In genomic region chr6:72742274-72742673, GRCh38 we compare ENCODE assay signal across 21 cellular contexts.
"Had no signal": no experiment of that assay in that cellular context is flagged by ENCODE, and none has a peak within 500 bp of the region (broad histone marks: within the 10 kb centered on the region; RNA-seq: fewer than 3 reads in every experiment).

No MANE protein-coding gene starts in this region.

- H3K36me3 ChIP-seq: MG63, SJSA1 had no signal

- DNase-seq: IMR-90, Karpas-422, KG1, MG63, NCI-H1092 treated with DMSO at 0.1 percent for 48 hours, NCI-H1436, NCI-H187, NCI-H2029, NCI-H2081 treated with DMSO at 0.1 percent for 48 hours, NCI-H2171, NCI-H226, NCI-H446, NCI-H510A, NCI-H524 treated with DMSO at 0.1 percent for 48 hours, NCI-H69, NCI-H774, Right ventricle myocardium superior, RPMI8226, SIG-M5 had no signal

- H3K4me1 ChIP-seq: SJSA1 had no signal

- H3K9me3 ChIP-seq: MG63, SJSA1 had no signal

- H3K27ac ChIP-seq: SJSA1, SK-N-MC had no signal

- H3K4me3 ChIP-seq: MG63, SJSA1, SK-N-MC had no signal

- H3K27me3 ChIP-seq: MG63 had no signal
